ENCODE assay signal across 1 cellular context in the genomic region with DNA sequence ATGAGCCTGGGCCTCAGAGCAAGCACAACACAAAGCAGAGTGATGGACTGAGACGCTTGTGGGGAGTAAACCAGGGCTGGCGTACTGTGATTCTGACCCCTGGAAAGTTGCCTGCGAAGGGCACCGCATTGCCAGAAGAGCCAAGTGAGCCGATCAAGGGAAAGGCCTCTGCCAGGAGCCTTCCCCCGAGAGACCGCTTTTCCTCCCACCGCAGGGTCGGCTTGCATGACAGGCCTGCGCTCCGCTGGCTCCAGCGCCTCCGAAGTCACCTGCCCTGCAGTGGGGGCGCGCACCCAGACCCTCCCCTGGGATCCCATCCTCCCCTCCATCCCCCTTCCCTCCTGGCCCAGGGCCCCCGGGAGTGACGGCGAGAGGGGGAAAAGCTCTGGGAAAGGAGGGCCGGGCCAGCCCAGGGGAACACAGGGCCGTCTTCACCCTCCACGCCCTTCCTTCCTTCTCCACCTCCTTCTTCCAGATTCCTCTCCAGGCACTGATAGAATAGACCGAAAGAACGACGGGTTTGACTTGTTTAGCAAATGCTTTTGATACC.
TF ChIP-seq lines count a peak whose summit lies in the region.

No MANE protein-coding gene starts in this region.

TF ChIP-seq in GM23338, 12 proteins besides CTCF, POLR2A, EP300 and RAD21 (continued from another document):
- TF ChIP-seq CREB1 (CRISPR knock-in tag; IDR thresholded peaks at IDR 0.05; ENCODE audit: low read depth): no peak
- TF ChIP-seq ZNF331 (CRISPR knock-in tag; IDR thresholded peaks at IDR 0.05; ENCODE audit: low read depth): no peak
- TF ChIP-seq EZH2 (IDR thresholded peaks at IDR 0.05; ENCODE audit: low read depth, unreplicated experiment): no peak
- no peak for TF ChIP-seq REST (IDR thresholded peaks at IDR 0.05; ENCODE audit: unreplicated experiment)
- no peak for TF ChIP-seq STAT1 (IDR thresholded peaks at IDR 0.05; ENCODE audit: unreplicated experiment)
- TF ChIP-seq ZNF114 (CRISPR knock-in tag; IDR thresholded peaks at IDR 0.05): no peak
- TF ChIP-seq EZH2phosphoT487 (IDR thresholded peaks at IDR 0.05; ENCODE audit: unreplicated experiment): no peak
